In the genomic region with DNA sequence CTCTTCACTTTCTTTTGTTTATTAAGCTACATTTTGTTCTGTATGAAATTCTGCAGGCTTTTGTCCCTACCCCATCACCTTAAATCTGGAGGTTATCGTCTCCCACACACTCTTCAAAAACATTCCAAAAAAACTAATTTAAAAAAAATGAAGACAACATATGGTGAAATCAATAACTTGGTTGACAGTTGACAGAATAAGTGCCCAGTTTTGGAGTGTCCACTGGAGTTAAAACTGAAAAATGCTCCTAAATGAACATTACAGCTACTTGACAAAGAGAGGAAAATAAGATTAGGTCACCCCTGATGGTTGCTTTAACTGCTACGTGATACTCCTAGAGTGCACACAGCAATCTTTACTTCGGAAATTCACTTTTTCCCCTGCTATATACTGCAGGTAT, we compare ENCODE assay signal across 8 cellular contexts. TPM values are rescaled to one million over a fixed set of nuclear protein-coding genes. Genes with fewer than 3 reads are reported as not detected.
DNase-seq lines count a peak whose midpoint lies in the region; ATAC-seq and TF ChIP-seq lines count a peak whose summit lies in the region.

No MANE protein-coding gene starts in this region.

- intact Hi-C loops in activated CD4-positive, alpha-beta memory T cell treated with anti-CD3 and anti-CD28 coated beads for 36 hours (cut with micrococcal nuclease) = loop anchor here (2.0 to 5.0 kb wide), 6 partner anchors 18 to 842 kb away; partner anchors contain the start of genes ABCE1, ANAPC10, LSM6 and SLC10A7
- intact Hi-C loops in thyroid gland (cut with DNase I) = loop anchor here (10.0 kb wide), 1 partner anchor 54 kb away; no protein-coding TSS in a partner anchor

- H3K9me3 Mint-ChIP-seq in activated CD8-positive, alpha-beta memory T cell treated with anti-CD3 and anti-CD28 coated beads, Interleukin-2, amount 10 ng/mL, durations not matched to agents 7 days and 5 days (ENCODE audit: low read depth) = no peaks in the 10 kb centered on the region
- H3K9me3 Mint-ChIP-seq in activated CD4-positive, alpha-beta memory T cell treated with anti-CD3 and anti-CD28 coated beads for 36 hours = no peaks in the 10 kb centered on the region
- H3K9me3 Mint-ChIP-seq in immature natural killer cell = no peaks in the 10 kb centered on the region

- H3K4me1 ChIP-seq in thyroid gland = peaks cover 0 to 7% of the 10 kb centered on the region in 2 donors

- no peaks in the 10 kb centered on the region for H3K9me3 ChIP-seq in thyroid gland

- 55 to 63% methylated on average over 3 of the region's 3 CpGs for WGBS in thyroid gland, 2 donors

- H3K27ac Mint-ChIP-seq in activated CD8-positive, alpha-beta memory T cell treated with anti-CD3 and anti-CD28 coated beads, Interleukin-2, amount 10 ng/mL, durations not matched to agents 7 days and 5 days = no peak overlapping the region
- H3K27ac Mint-ChIP-seq in activated CD4-positive, alpha-beta memory T cell treated with anti-CD3 and anti-CD28 coated beads for 36 hours = peak overlapping the region; percentile 25
- peak overlapping the region; percentile 86 to 97 (median 89) for H3K27ac Mint-ChIP-seq in immature natural killer cell

- ATAC-seq in activated CD8-positive, alpha-beta memory T cell treated with anti-CD3 and anti-CD28 coated beads, Interleukin-2, amount 10 ng/mL, durations not matched to agents 7 days and 5 days = no peak

- H3K36me3 Mint-ChIP-seq in activated CD8-positive, alpha-beta memory T cell treated with anti-CD3 and anti-CD28 coated beads, Interleukin-2, amount 10 ng/mL, durations not matched to agents 7 days and 5 days = peaks cover 4% of the 10 kb centered on the region
- peaks cover 5% of the 10 kb centered on the region for H3K36me3 Mint-ChIP-seq in activated CD4-positive, alpha-beta memory T cell treated with anti-CD3 and anti-CD28 coated beads for 36 hours
- no peaks in the 10 kb centered on the region for H3K36me3 Mint-ChIP-seq in immature natural killer cell

- POLR2A ChIA-PET in activated CD4-positive, alpha-beta memory T cell treated with anti-CD3 and anti-CD28 coated beads for 36 hours (lab: Charles Lee) = interaction anchor here (1.1 to 1.9 kb wide), 3 partner anchors 132 to 320 kb away, joined by 3 to 7 read pairs (median 6); partner anchors contain the start of gene MMAA

- peaks cover 21% of the 10 kb centered on the region for H3K4me1 Mint-ChIP-seq in activated CD8-positive, alpha-beta memory T cell treated with anti-CD3 and anti-CD28 coated beads, Interleukin-2, amount 10 ng/mL, durations not matched to agents 7 days and 5 days
- peaks cover 36% of the 10 kb centered on the region for H3K4me1 Mint-ChIP-seq in activated CD4-positive, alpha-beta memory T cell treated with anti-CD3 and anti-CD28 coated beads for 36 hours (ENCODE audit: low read depth)
- H3K4me1 Mint-ChIP-seq in immature natural killer cell = peaks cover 22 to 32% of the 10 kb centered on the region in 2 donors

- peak overlapping the region in 2 of 3 donors; percentile 62 to 87 for H3K4me3 ChIP-seq in thyroid gland (replicated peaks in 1 of 3)

- H3K27ac ChIP-seq in thyroid gland = peak overlapping the region in 1 of 3 donors; percentile 93

- peaks cover 13% of the 10 kb centered on the region for H3K27me3 Mint-ChIP-seq in activated CD8-positive, alpha-beta memory T cell treated with anti-CD3 and anti-CD28 coated beads, Interleukin-2, amount 10 ng/mL, durations not matched to agents 7 days and 5 days
- H3K27me3 Mint-ChIP-seq in activated CD4-positive, alpha-beta memory T cell treated with anti-CD3 and anti-CD28 coated beads for 36 hours = peaks cover 1% of the 10 kb centered on the region
- peaks cover 21 to 29% (median 21%) of the 10 kb centered on the region in 3 donors for H3K27me3 Mint-ChIP-seq in immature natural killer cell (ENCODE audit: low read depth in 3 of 3)

- TF ChIP-seq POLR2A in thyroid gland (IDR thresholded peaks at IDR 0.05) = no peak

- no peaks in the 10 kb centered on the region for H3K27me3 ChIP-seq in thyroid gland

- TF ChIP-seq CTCF in thyroid gland (IDR thresholded peaks at IDR 0.05) = no peak

- H3K36me3 ChIP-seq in thyroid gland = no peaks in the 10 kb centered on the region

- CTCF ChIA-PET in activated CD8-positive, alpha-beta memory T cell treated with anti-CD3 and anti-CD28 coated beads, Interleukin-2, amount 10 ng/mL, durations not matched to agents 7 days and 5 days (lab: Charles Lee) = interaction anchor here (0.7 to 1.9 kb wide), 4 partner anchors 17 to 322 kb away, joined by 3 to 5 read pairs (median 4); no protein-coding TSS in a partner anchor
- CTCF ChIA-PET in activated CD4-positive, alpha-beta memory T cell treated with anti-CD3 and anti-CD28 coated beads for 36 hours (lab: Charles Lee) = interaction anchor here (0.5 to 1.7 kb wide), 3 partner anchors 11 to 132 kb away, joined by 3 to 5 read pairs (median 3); no protein-coding TSS in a partner anchor

- H3K4me3 Mint-ChIP-seq in activated CD8-positive, alpha-beta memory T cell treated with anti-CD3 and anti-CD28 coated beads, Interleukin-2, amount 10 ng/mL, durations not matched to agents 7 days and 5 days = peak overlapping the region; percentile 99
- H3K4me3 Mint-ChIP-seq in activated CD4-positive, alpha-beta memory T cell treated with anti-CD3 and anti-CD28 coated beads for 36 hours = peak overlapping the region; percentile 94
- H3K4me3 Mint-ChIP-seq in immature natural killer cell = peak overlapping the region; percentile 90 to 99 (median 95)

- DNase-seq in activated CD8-positive, alpha-beta memory T cell treated with anti-CD3 and anti-CD28 coated beads, Interleukin-2, amount 10 ng/mL, durations not matched to agents 7 days and 5 days = no peak
- no peak for DNase-seq in activated CD8-positive, alpha-beta memory T cell treated with anti-CD3 and anti-CD28 coated beads for 24 hours
- DNase-seq in activated CD4-positive, alpha-beta memory T cell treated with anti-CD3 and anti-CD28 coated beads for 36 hours = no peak
- DNase-seq in immature natural killer cell (peak in 1 of 3 donors; percentile 2), thyroid gland (no peak), T1000 (lab: John Stamatoyannopoulos, UW) (no peak), SKM-1 treated with dmso at 0.1 percent for 144 hours (lab: John Stamatoyannopoulos, UW; ENCODE audit: unreplicated experiment) (no peak), UCSD-AML1 (lab: John Stamatoyannopoulos, UW; ENCODE audit: unreplicated experiment) (no peak)

RNA-seq across cellular contexts. Expression of gene ZNF827, which starts 0.6 kb away (rescaled TPM):
- total RNA-seq in activated CD8-positive, alpha-beta memory T cell treated with anti-CD3 and anti-CD28 coated beads, Interleukin-2, amount 10 ng/mL, durations not matched to agents 7 days and 5 days = 10 to 100 TPM; 20.1 to 24.7 TPM
- total RNA-seq in activated CD4-positive, alpha-beta memory T cell treated with anti-CD3 and anti-CD28 coated beads for 36 hours = 10 to 100 TPM; 17.3 to 17.7 TPM
- 1 to 10 TPM; 1.5 to 4.6 (median 1.7) TPM for polyA plus RNA-seq in immature natural killer cell
- total RNA-seq in thyroid gland = 10 to 100 TPM; 23.9 to 52.3 (median 29.3) TPM
